24 cellular contexts compared by ENCODE assay signal in the genomic region with DNA sequence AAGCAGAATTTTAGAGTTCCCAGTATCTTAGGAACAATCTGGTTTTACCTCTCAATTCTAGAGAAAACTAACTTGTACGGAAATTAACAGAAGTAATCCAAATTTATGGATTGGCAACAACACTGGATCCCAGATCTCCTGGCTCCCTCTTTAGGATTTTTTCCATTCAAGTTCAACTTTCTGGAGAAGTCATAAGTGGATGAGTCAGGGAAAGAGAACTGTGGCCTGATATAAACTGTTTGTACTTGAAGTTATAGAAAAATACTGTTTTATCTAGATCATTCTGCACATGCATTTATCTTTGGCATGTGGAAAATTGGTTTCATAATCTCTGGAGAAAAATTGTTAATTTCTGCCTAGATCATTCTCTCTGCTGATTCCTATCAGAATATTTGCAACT.
A peak's percentile ranks its signal among the peaks of the same experiment; 100 is the strongest.
DNase-seq lines count a peak whose midpoint lies in the region; ATAC-seq and TF ChIP-seq lines count a peak whose summit lies in the region.
"Had no signal": no experiment of that assay in that cellular context is flagged by ENCODE, and none has a peak within 500 bp of the region (broad histone marks: within the 10 kb centered on the region; RNA-seq: fewer than 3 reads in every experiment).

No MANE protein-coding gene starts in this region.

- H3K9me3 Mint-ChIP-seq in chondrocyte (ENCODE audit: low read depth): no peaks in the 10 kb centered on the region
- H3K9me3 Mint-ChIP-seq: GM23338 had no signal

- TF ChIP-seq EP300 in gastroesophageal sphincter (IDR thresholded peaks at IDR 0.05): no peak

- TF ChIP-seq CTCF in chondrocyte (IDR thresholded peaks at IDR 0.05) (peak; percentile 13), gastroesophageal sphincter (IDR thresholded peaks at IDR 0.05) (no peak), OCI-LY7 (conservative IDR thresholded peaks at IDR 0.05; ENCODE audit: low read length) (no peak)

- TF ChIP-seq POLR2A in gastroesophageal sphincter (IDR thresholded peaks at IDR 0.05): no peak

- peaks cover 32% of the 10 kb centered on the region for H3K4me1 Mint-ChIP-seq in chondrocyte (ENCODE audit: low read depth)
- H3K4me1 Mint-ChIP-seq: CD4-positive, CD25-positive, alpha-beta regulatory T cell; GM23338 had no signal

- CTCF ChIA-PET in OCI-LY7 (lab: Charles Lee; ENCODE audit: unreplicated experiment): no interaction called here

- intact Hi-C loops in OCI-LY7 (cut with micrococcal nuclease; ENCODE audit: unreplicated experiment): no loop called here

- 29 to 45% methylated on average over 1 of the region's 1 CpG for WGBS in gastroesophageal sphincter (ENCODE audit: low coverage in 1 of 2), 2 donors

- H3K4me1 ChIP-seq in gastroesophageal sphincter (peaks cover 0 to 69% (median 0%) of the 10 kb centered on the region in 3 donors), OCI-LY7 (ENCODE audit: insufficient read depth, low read length, poor library complexity, severe bottlenecking) (no peaks in the 10 kb centered on the region)

- H3K9me2 ChIP-seq in OCI-LY7 (ENCODE audit: insufficient read depth, low read length): no peaks in the 10 kb centered on the region

- ATAC-seq in gastroesophageal sphincter (peak; percentile 16), SK-N-SH treated with all-trans-retinoic acid at 6 μM for 48 hours (no peak), HG02852 (IDR thresholded peaks at IDR 0.05; ENCODE audit: unreplicated experiment) (no peak)
- ATAC-seq: GM12878, GM23338 had no signal

- H3K4me3 ChIP-seq in gastroesophageal sphincter (no peak overlapping the region), OCI-LY7 (ENCODE audit: low read depth, low read length, poor library complexity, severe bottlenecking) (no peak overlapping the region)
- H3K4me3 ChIP-seq: GM12878, GM23338, MG63 had no signal

- H3K27me3 Mint-ChIP-seq in chondrocyte (ENCODE audit: low read depth): no peaks in the 10 kb centered on the region
- H3K27me3 Mint-ChIP-seq: CD4-positive, CD25-positive, alpha-beta regulatory T cell had no signal

- H4K20me1 ChIP-seq in OCI-LY7 (ENCODE audit: insufficient read depth, low read length): no peaks in the 10 kb centered on the region

- no peaks in the 10 kb centered on the region for H3K79me2 ChIP-seq in OCI-LY7 (ENCODE audit: insufficient read depth, low read depth, low read length)

- no peak overlapping the region for H2AFZ ChIP-seq in OCI-LY7 (ENCODE audit: low read length)
- H2AFZ ChIP-seq: GM23338 had no signal

- POLR2A ChIA-PET in OCI-LY7 (lab: Charles Lee): no interaction called here

- H3K4me2 ChIP-seq in OCI-LY7 (ENCODE audit: low read length): no peak overlapping the region
- H3K4me2 ChIP-seq: GM23338 had no signal

- H3K27ac ChIP-seq in gastroesophageal sphincter (peak overlapping the region in 2 of 4 donors; percentile 34 to 35), OCI-LY7 (ENCODE audit: low read depth, low read length, poor library complexity, severe bottlenecking) (no peak overlapping the region)

- H3K36me3 Mint-ChIP-seq in chondrocyte (ENCODE audit: low read depth): no peaks in the 10 kb centered on the region
- H3K36me3 Mint-ChIP-seq: CD4-positive, CD25-positive, alpha-beta regulatory T cell had no signal

- H3K27ac Mint-ChIP-seq in chondrocyte (ENCODE audit: unreplicated experiment): no peak overlapping the region
- H3K27ac Mint-ChIP-seq: CD4-positive, CD25-positive, alpha-beta regulatory T cell; GM23338 had no signal

- no peaks in the 10 kb centered on the region for H3K36me3 ChIP-seq in gastroesophageal sphincter
- H3K36me3 ChIP-seq in OCI-LY7 (ENCODE audit: insufficient read depth, low read length): no peaks in the 10 kb centered on the region
- H3K36me3 ChIP-seq: BE2C, MG63 had no signal

- H3K27me3 ChIP-seq in gastroesophageal sphincter: no peaks in the 10 kb centered on the region
- H3K27me3 ChIP-seq: BE2C, MG63 had no signal

- H3K4me3 Mint-ChIP-seq in chondrocyte (ENCODE audit: unreplicated experiment): no peak overlapping the region
- H3K4me3 Mint-ChIP-seq: CD4-positive, CD25-positive, alpha-beta regulatory T cell; GM23338 had no signal

- BruUV-seq in OCI-LY7 (replicated peaks; lab: Mats Ljungman, UMichigan): no TSS peak

- no peaks in the 10 kb centered on the region for H3K9me3 ChIP-seq in gastroesophageal sphincter
- H3K9me3 ChIP-seq in OCI-LY7 (ENCODE audit: low read length): no peaks in the 10 kb centered on the region
- H3K9me3 ChIP-seq: BE2C, MG63 had no signal

- peak; percentile 12 for DNase-seq in GM03348 (ENCODE audit: low spot score)
- no peak for DNase-seq in chondrocyte (ENCODE audit: low spot score)
- DNase-seq in stromal cell of bone marrow (ENCODE audit: low read depth): peak; percentile 9
- DNase-seq in cerebellum (ENCODE audit: low spot score): no peak
- DNase-seq in OCI-LY7 (ENCODE audit: low spot score): no peak
- DNase-seq: 8988T; BE2C; CD4-positive, CD25-positive, alpha-beta regulatory T cell; DMS153; GF-D8; Kasumi-1; MG63; NCI-H1092; NCI-H1436 treated with DMSO at 0.1 percent for 48 hours; NCI-H2081 treated with DMSO at 0.1 percent for 48 hours; NCI-H446 treated with DMSO at 0.1 percent for 48 hours; NK-92 treated with Interleukin-12 subunit alpha and Interleukin-12 subunit beta, amount 100 ng/mL, for 24 hours; OCI-M1; SHP77 had no signal

TF ChIP-seq in SK-N-SH treated with all-trans-retinoic acid at 6 μM for 48 hours, 23 proteins besides CTCF, POLR2A, EP300 and RAD21 (continues in another document):
- no peak for TF ChIP-seq ZNF565 (CRISPR knock-in tag; conservative IDR thresholded peaks at IDR 0.05; ENCODE audit: low read depth)
- TF ChIP-seq BACH2 (CRISPR knock-in tag; IDR thresholded peaks at IDR 0.05; ENCODE audit: borderline replicate concordance): no peak
- TF ChIP-seq, protein P1, sequence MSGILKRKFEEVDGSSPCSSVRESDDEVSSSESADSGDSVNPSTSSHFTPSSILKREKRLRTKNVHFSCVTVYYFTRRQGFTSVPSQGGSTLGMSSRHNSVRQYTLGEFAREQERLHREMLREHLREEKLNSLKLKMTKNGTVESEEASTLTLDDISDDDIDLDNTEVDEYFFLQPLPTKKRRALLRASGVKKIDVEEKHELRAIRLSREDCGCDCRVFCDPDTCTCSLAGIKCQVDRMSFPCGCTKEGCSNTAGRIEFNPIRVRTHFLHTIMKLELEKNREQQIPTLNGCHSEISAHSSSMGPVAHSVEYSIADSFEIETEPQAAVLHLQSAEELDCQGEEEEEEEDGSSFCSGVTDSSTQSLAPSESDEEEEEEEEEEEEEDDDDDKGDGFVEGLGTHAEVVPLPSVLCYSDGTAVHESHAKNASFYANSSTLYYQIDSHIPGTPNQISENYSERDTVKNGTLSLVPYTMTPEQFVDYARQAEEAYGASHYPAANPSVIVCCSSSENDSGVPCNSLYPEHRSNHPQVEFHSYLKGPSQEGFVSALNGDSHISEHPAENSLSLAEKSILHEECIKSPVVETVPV (CRISPR knock-in tag; IDR thresholded peaks at IDR 0.05): no peak
- TF ChIP-seq RARB (CRISPR knock-in tag; IDR thresholded peaks at IDR 0.05): no peak
- no peak for TF ChIP-seq CSDC2 (CRISPR knock-in tag; IDR thresholded peaks at IDR 0.05)
- TF ChIP-seq CREB5 (CRISPR knock-in tag; IDR thresholded peaks at IDR 0.05; ENCODE audit: low read depth): no peak
- TF ChIP-seq ZFP30 (CRISPR knock-in tag; IDR thresholded peaks at IDR 0.05): no peak
- TF ChIP-seq, protein P2, sequence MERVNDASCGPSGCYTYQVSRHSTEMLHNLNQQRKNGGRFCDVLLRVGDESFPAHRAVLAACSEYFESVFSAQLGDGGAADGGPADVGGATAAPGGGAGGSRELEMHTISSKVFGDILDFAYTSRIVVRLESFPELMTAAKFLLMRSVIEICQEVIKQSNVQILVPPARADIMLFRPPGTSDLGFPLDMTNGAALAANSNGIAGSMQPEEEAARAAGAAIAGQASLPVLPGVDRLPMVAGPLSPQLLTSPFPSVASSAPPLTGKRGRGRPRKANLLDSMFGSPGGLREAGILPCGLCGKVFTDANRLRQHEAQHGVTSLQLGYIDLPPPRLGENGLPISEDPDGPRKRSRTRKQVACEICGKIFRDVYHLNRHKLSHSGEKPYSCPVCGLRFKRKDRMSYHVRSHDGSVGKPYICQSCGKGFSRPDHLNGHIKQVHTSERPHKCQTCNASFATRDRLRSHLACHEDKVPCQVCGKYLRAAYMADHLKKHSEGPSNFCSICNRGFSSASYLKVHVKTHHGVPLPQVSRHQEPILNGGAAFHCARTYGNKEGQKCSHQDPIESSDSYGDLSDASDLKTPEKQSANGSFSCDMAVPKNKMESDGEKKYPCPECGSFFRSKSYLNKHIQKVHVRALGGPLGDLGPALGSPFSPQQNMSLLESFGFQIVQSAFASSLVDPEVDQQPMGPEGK (CRISPR knock-in tag; IDR thresholded peaks at IDR 0.05; ENCODE audit: borderline replicate concordance): no peak
- TF ChIP-seq ZC3H10 (CRISPR knock-in tag; IDR thresholded peaks at IDR 0.05): no peak
- no peak for TF ChIP-seq TCF4 (CRISPR knock-in tag; IDR thresholded peaks at IDR 0.05; ENCODE audit: borderline replicate concordance)
- TF ChIP-seq GLIS3 (CRISPR knock-in tag; IDR thresholded peaks at IDR 0.05): no peak

Comparison
In these comparisons a context has a peak if more than half of its experiments do, and no peak if none do; other contexts are left out.
1. DNase-seq: peak in GM03348 (single experiment) and stromal cell of bone marrow (single experiment); none in chondrocyte (single experiment), cerebellum (single experiment) and OCI-LY7 (single experiment).